ENCODE assay signal across 10 cellular contexts in the genomic region with DNA sequence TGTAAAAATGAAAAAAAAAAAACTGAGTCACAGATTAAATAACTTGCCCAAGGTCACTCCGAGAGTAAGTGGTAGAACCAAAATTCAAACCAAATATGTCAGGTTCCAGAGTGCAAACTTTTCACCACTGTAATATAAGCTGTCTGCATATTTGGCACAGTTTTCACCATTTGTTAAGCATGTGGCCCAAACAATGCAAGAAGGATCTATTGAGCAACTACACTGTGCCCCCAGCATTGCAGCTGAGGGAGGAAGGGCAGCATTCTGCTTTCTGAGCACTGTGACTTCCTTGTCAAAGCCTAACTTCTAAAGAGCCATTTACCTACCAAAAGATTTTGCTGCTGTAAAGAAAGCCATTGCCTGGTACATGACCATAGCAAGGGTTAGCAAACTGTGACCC.
DNase-seq lines count a peak whose midpoint lies in the region; ATAC-seq and TF ChIP-seq lines count a peak whose summit lies in the region.
"Had no signal": no experiment of that assay in that cellular context is flagged by ENCODE, and none has a peak within 500 bp of the region (broad histone marks: within the 10 kb centered on the region; RNA-seq: fewer than 3 reads in every experiment).

No MANE protein-coding gene starts in this region.

- WGBS in mesodermal cell (ENCODE audit: insufficient coverage in 2 of 2), 2 experiments = 90 to 100% methylated on average over 1 of the region's 1 CpG
- 6 to 31% (median 13%) methylated on average over 1 of the region's 1 CpG for WGBS in ovary, 3 donors

- H3K27me3 ChIP-seq in vagina (no peaks in the 10 kb centered on the region), ovary (no peaks in the 10 kb centered on the region)

- intact Hi-C loops in Right ventricle myocardium superior (cut with DNase I) (no loop called here), Right ventricle myocardium inferior (cut with DNase I) (no loop called here), vagina (cut with DNase I) (loop anchor here (10.0 kb wide), 1 partner anchor 72 kb away; no protein-coding TSS in a partner anchor), ovary (cut with DNase I) (loop anchor here in 1 of 4 donors (10.0 kb wide), 2 partner anchors 48 to 72 kb away; no protein-coding TSS in a partner anchor)

- TF ChIP-seq POLR2A in vagina (IDR thresholded peaks at IDR 0.05) (no peak), ovary (IDR thresholded peaks at IDR 0.05) (no peak)

- H3K27ac ChIP-seq in mesodermal cell (ENCODE audit: low read depth, low read length, severe bottlenecking) (peak overlapping the region; percentile 8), vagina (peak overlapping the region; percentile 41), ovary (no peak overlapping the region)

- H3K9me3 ChIP-seq in mesodermal cell (ENCODE audit: control insufficient read depth, low read length) (no peaks in the 10 kb centered on the region), vagina (no peaks in the 10 kb centered on the region), ovary (no peaks in the 10 kb centered on the region)

- CTCF ChIA-PET in GM10248 (lab: Yijun Ruan, JAX) = interaction anchor here (0.8 to 5.3 kb wide), 3 partner anchors 9 to 113 kb away, joined by 3 to 39 read pairs (median 7); no protein-coding TSS in a partner anchor

- H3K36me3 ChIP-seq in mesodermal cell (ENCODE audit: control insufficient read depth, insufficient read depth, low read length) (peaks cover 10% of the 10 kb centered on the region), vagina (peaks cover 0 to 15% of the 10 kb centered on the region in 2 donors), ovary (no peaks in the 10 kb centered on the region)

- ATAC-seq in Right ventricle myocardium superior (ENCODE audit: poor library complexity) (peak; percentile 14), Right ventricle myocardium inferior (no peak)

- DNase-seq in Right ventricle myocardium superior = no peak
- DNase-seq in Right ventricle myocardium inferior (ENCODE audit: missing footprints) = no peak
- peak; percentile 92 for DNase-seq in choroid plexus epithelial cell (ENCODE audit: low read depth)
- DNase-seq in vagina (ENCODE audit: extremely low spot score in 2 of 2) = peak in 1 of 2 donors; percentile 81
- no peak for DNase-seq in T1000 (lab: John Stamatoyannopoulos, UW)
- DNase-seq in GM10248 (ENCODE audit: extremely low spot score) = no peak
- DNase-seq in ovary = no peak
- DNase-seq: activated gamma-delta T cell treated with Interleukin-2 at 50 U/mL for 16 hours, NCI-H187 had no signal

- H3K4me3 ChIP-seq in choroid plexus epithelial cell (ENCODE audit: low read depth, low read length) (no peak overlapping the region), mesodermal cell (ENCODE audit: extremely low read depth, insufficient read depth, low read length, poor library complexity, severe bottlenecking) (no peak overlapping the region), vagina (no peak overlapping the region), ovary (no peak overlapping the region)

- H3K4me1 ChIP-seq in mesodermal cell (ENCODE audit: control insufficient read depth, insufficient read depth, low read length, poor library complexity, severe bottlenecking) (peaks cover 46% of the 10 kb centered on the region), vagina (peaks cover 56% of the 10 kb centered on the region), ovary (ENCODE audit: insufficient read depth) (peaks cover 26% of the 10 kb centered on the region)

- POLR2A ChIA-PET in GM10248 (lab: Yijun Ruan, JAX) = no interaction called here

- TF ChIP-seq CTCF in choroid plexus epithelial cell (conservative IDR thresholded peaks at IDR 0.05; ENCODE audit: low read depth, low read length) (no peak), vagina (IDR thresholded peaks at IDR 0.05) (no peak), GM10248 (IDR thresholded peaks at IDR 0.05; ENCODE audit: control extremely low read depth, extremely low read depth, low read depth, missing control alignments) (no peak), ovary (IDR thresholded peaks at IDR 0.05) (no peak)

- TF ChIP-seq EP300 in ovary (IDR thresholded peaks at IDR 0.05) = no peak

Comparison
In these comparisons a context has a peak if more than half of its experiments do, and no peak if none do; other contexts are left out.
1. H3K27ac ChIP-seq: peak in mesodermal cell (single experiment) and vagina (single experiment); none in ovary (0 of 2).